ENCODE assay signal across 8 cellular contexts in genomic region chr5:131171276-131171815, GRCh38. TPM values are rescaled to one million over a fixed set of nuclear protein-coding genes. Genes with fewer than 3 reads are reported as not detected.
A peak's percentile ranks its signal among the peaks of the same experiment; 100 is the strongest.
DNase-seq lines count a peak whose midpoint lies in the region; ATAC-seq lines count a peak whose summit lies in the region.

No MANE protein-coding gene starts in this region.

- H3K36me3 Mint-ChIP-seq in stimulated activated memory B cell treated with anti-CD40 and anti-IgM and Interleukin-4, amounts not matched to agents 10 μg/mL and 1 μg/mL and 100 μg/mL, for 72 hours, result peaks cover 4% of the 10 kb centered on the region

- H3K4me3 Mint-ChIP-seq in stimulated activated memory B cell treated with anti-CD40 and anti-IgM and Interleukin-4, amounts not matched to agents 10 μg/mL and 1 μg/mL and 100 μg/mL, for 72 hours, result peak overlapping the region; percentile 92

- H3K27me3 ChIP-seq in adipocyte (replicated peaks; ENCODE audit: control insufficient read depth, insufficient read depth, low read length), result no peaks in the 10 kb centered on the region

- peak overlapping the region; percentile 75 for H3K27ac ChIP-seq in KOPT-K1 (ENCODE audit: low read depth, low read length, poor library complexity, severe bottlenecking)

- no peak for ATAC-seq in stimulated activated memory B cell treated with anti-CD40 and anti-IgM and Interleukin-4, amounts not matched to agents 10 μg/mL and 1 μg/mL and 100 μg/mL, for 72 hours
- no peak for ATAC-seq in GM21786 (IDR thresholded peaks at IDR 0.05; ENCODE audit: unreplicated experiment)

- peak; percentile 15 for DNase-seq in Daoy (ENCODE audit: low read depth)
- peak; percentile 5 for DNase-seq in adipocyte (ENCODE audit: low read depth)
- DNase-seq in inferior parietal cortex (ENCODE audit: extremely low spot score), result peak; percentile 18
- no peak for DNase-seq in NCI-H1436 (lab: John Stamatoyannopoulos, UW)
- DNase-seq in NCI-H187 treated with DMSO at 0.1 percent for 48 hours (lab: John Stamatoyannopoulos, UW), result no peak

- no peaks in the 10 kb centered on the region for H3K9me3 Mint-ChIP-seq in stimulated activated memory B cell treated with anti-CD40 and anti-IgM and Interleukin-4, amounts not matched to agents 10 μg/mL and 1 μg/mL and 100 μg/mL, for 72 hours

- H3K9ac ChIP-seq in adipocyte (ENCODE audit: low read length), result peak overlapping the region; percentile 85

- peaks cover 34% of the 10 kb centered on the region for H3K4me1 Mint-ChIP-seq in stimulated activated memory B cell treated with anti-CD40 and anti-IgM and Interleukin-4, amounts not matched to agents 10 μg/mL and 1 μg/mL and 100 μg/mL, for 72 hours

- no peaks in the 10 kb centered on the region for H3K27me3 Mint-ChIP-seq in stimulated activated memory B cell treated with anti-CD40 and anti-IgM and Interleukin-4, amounts not matched to agents 10 μg/mL and 1 μg/mL and 100 μg/mL, for 72 hours

- peak overlapping the region; percentile 87 for H3K27ac Mint-ChIP-seq in stimulated activated memory B cell treated with anti-CD40 and anti-IgM and Interleukin-4, amounts not matched to agents 10 μg/mL and 1 μg/mL and 100 μg/mL, for 72 hours

- H3K36me3 ChIP-seq in KOPT-K1 (ENCODE audit: insufficient read depth, low read length) (peaks cover 4% of the 10 kb centered on the region; the same call in 1 of the 2 replicates), adipocyte (ENCODE audit: control insufficient read depth, insufficient read depth, low read length, severe bottlenecking) (no peaks in the 10 kb centered on the region)

- H3K4me3 ChIP-seq in adipocyte (ENCODE audit: low read length), result peak overlapping the region; percentile 92

- peaks cover 12% of the 10 kb centered on the region for H3K4me1 ChIP-seq in adipocyte (ENCODE audit: control insufficient read depth, insufficient read depth, low read length)

- no peaks in the 10 kb centered on the region for H3K9me3 ChIP-seq in KOPT-K1 (ENCODE audit: insufficient read depth, low read length, poor library complexity, severe bottlenecking)
- H3K9me3 ChIP-seq in adipocyte (ENCODE audit: control insufficient read depth, low read length), result no peaks in the 10 kb centered on the region

RNA-seq across cellular contexts. Expression of gene LYRM7, which starts 0.6 kb away (rescaled TPM):
- 14.9 and 22.0 TPM in 2 replicates for total RNA-seq in Daoy (2014; rRNA removed; shearing (Covaris generic))

RNA-seq across cellular contexts. Expression of gene HINT1, which starts 6.3 kb away (rescaled TPM):
- total RNA-seq in Daoy (2014; rRNA removed; shearing (Covaris generic)), result 346 and 408 TPM in 2 replicates

Comparison
In these comparisons a context has a peak if more than half of its experiments do, and no peak if none do; other contexts are left out.
1. DNase-seq: peak in Daoy (single experiment), adipocyte (single experiment) and inferior parietal cortex (single experiment); none in NCI-H1436 (single experiment) and NCI-H187 treated with DMSO at 0.1 percent for 48 hours (single experiment).